ENCODE assay signal across 18 cellular contexts in the genomic region with DNA sequence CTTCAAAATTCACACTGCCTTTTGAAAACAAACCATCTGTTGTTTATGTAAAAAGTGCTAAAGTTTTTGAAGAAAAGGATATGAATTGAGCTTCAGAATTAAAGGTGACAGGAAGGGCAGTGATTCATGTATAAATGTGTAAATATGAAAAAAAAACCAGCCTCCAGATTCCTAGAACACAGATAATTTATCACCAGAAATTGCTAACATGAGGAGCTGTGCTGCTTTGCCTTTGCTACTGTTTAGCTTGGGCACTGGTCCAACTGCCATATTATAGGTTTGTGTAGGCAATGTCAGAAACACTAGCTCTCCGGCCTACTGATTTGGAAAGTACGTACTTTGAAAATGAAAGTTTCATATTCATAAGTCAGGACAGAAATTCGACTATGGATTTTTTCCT.
DNase-seq lines count a peak whose midpoint lies in the region; ATAC-seq and TF ChIP-seq lines count a peak whose summit lies in the region.
"Had no signal": no experiment of that assay in that cellular context is flagged by ENCODE, and none has a peak within 500 bp of the region (broad histone marks: within the 10 kb centered on the region; RNA-seq: fewer than 3 reads in every experiment).

No MANE protein-coding gene starts in this region.

- no peaks in the 10 kb centered on the region for H3K36me3 ChIP-seq in mesenchymal stem cell (ENCODE audit: control insufficient read depth in 1 of 2, insufficient read depth in 2 of 2, low read depth in 1 of 2, low read length in 2 of 2)
- H3K36me3 ChIP-seq: BLaER1, gastrocnemius medialis had no signal

- no peak overlapping the region for H3K4me3 Mint-ChIP-seq in activated CD8-positive, alpha-beta T cell treated with anti-CD3 and anti-CD28 coated beads for 36 hours
- H3K4me3 Mint-ChIP-seq: activated B cell treated with CpG ODN at 0.5 μM for 24 hours; activated naive CD8-positive, alpha-beta T cell treated with anti-CD3 and anti-CD28 coated beads, Interleukin-2, amount 10 ng/mL, durations not matched to agents 7 days and 5 days; dendritic cell treated with granulocyte-macrophage colony-stimulating factor and Interleukin-4, amounts not matched to agents 40 ng/mL and 50 ng/mL, for 4 days; naive B cell; stimulated activated memory B cell treated with anti-CD40 and anti-IgM and Interleukin-4, amounts not matched to agents 10 μg/mL and 1 μg/mL and 100 μg/mL, for 72 hours had no signal

- H3K4ac ChIP-seq in mesenchymal stem cell (ENCODE audit: low read depth in 1 of 2, low read length in 2 of 2): no peak overlapping the region

- no peak overlapping the region for H3K23ac ChIP-seq in mesenchymal stem cell (ENCODE audit: low read length in 2 of 2)

- H3K27me3 ChIP-seq in mesenchymal stem cell (ENCODE audit: control insufficient read depth in 1 of 2, insufficient read depth in 1 of 2, low read length in 2 of 2): no peaks in the 10 kb centered on the region
- H3K27me3 ChIP-seq: BLaER1, gastrocnemius medialis had no signal

- H3K9ac ChIP-seq in mesenchymal stem cell (ENCODE audit: low read length): peak overlapping the region; percentile 20
- H3K9ac ChIP-seq: BLaER1 had no signal

- H2AK5ac ChIP-seq in mesenchymal stem cell (ENCODE audit: low read length, severe bottlenecking): no peak overlapping the region

- H3K36me3 Mint-ChIP-seq in activated CD8-positive, alpha-beta T cell treated with anti-CD3 and anti-CD28 coated beads for 36 hours (ENCODE audit: low read depth): no peaks in the 10 kb centered on the region
- H3K36me3 Mint-ChIP-seq: activated naive CD8-positive, alpha-beta T cell treated with anti-CD3 and anti-CD28 coated beads, Interleukin-2, amount 10 ng/mL, durations not matched to agents 7 days and 5 days; naive B cell; stimulated activated memory B cell treated with anti-CD40 and anti-IgM and Interleukin-4, amounts not matched to agents 10 μg/mL and 1 μg/mL and 100 μg/mL, for 72 hours had no signal

- peaks cover 2% of the 10 kb centered on the region for H3K4me1 ChIP-seq in mesenchymal stem cell (ENCODE audit: control insufficient read depth, insufficient read depth, low read depth, low read length)
- H3K4me1 ChIP-seq: BLaER1, gastrocnemius medialis had no signal

- H4K8ac ChIP-seq in mesenchymal stem cell (ENCODE audit: low read length): no peak overlapping the region

- no peak overlapping the region for H2AFZ ChIP-seq in mesenchymal stem cell (ENCODE audit: low read depth, low read length)

- H4K91ac ChIP-seq in mesenchymal stem cell (ENCODE audit: low read length): no peak overlapping the region

- 85% methylated on average over 2 of the region's 3 CpGs for WGBS in mesenchymal stem cell

- no peaks in the 10 kb centered on the region for H3K4me1 Mint-ChIP-seq in activated CD8-positive, alpha-beta T cell treated with anti-CD3 and anti-CD28 coated beads for 36 hours (ENCODE audit: low read depth)
- H3K4me1 Mint-ChIP-seq: activated B cell treated with CpG ODN at 0.5 μM for 24 hours; activated naive CD8-positive, alpha-beta T cell treated with anti-CD3 and anti-CD28 coated beads, Interleukin-2, amount 10 ng/mL, durations not matched to agents 7 days and 5 days; naive B cell; stimulated activated memory B cell treated with anti-CD40 and anti-IgM and Interleukin-4, amounts not matched to agents 10 μg/mL and 1 μg/mL and 100 μg/mL, for 72 hours had no signal

- H3K18ac ChIP-seq in mesenchymal stem cell (ENCODE audit: low read depth in 1 of 2, low read length in 2 of 2): no peak overlapping the region

- no peak overlapping the region for H2BK120ac ChIP-seq in mesenchymal stem cell (ENCODE audit: low read depth, low read length)

- intact Hi-C loops in activated CD8-positive, alpha-beta T cell treated with anti-CD3 and anti-CD28 coated beads for 36 hours (cut with micrococcal nuclease): no loop called here

- H3K9me3 ChIP-seq in mesenchymal stem cell (ENCODE audit: control insufficient read depth, low read length): no peaks in the 10 kb centered on the region
- H3K9me3 ChIP-seq: BLaER1, gastrocnemius medialis had no signal

- no peak overlapping the region for H3K27ac ChIP-seq in mesenchymal stem cell (ENCODE audit: low read length, poor library complexity, severe bottlenecking)
- no peak overlapping the region for H3K27ac ChIP-seq in coronary artery
- H3K27ac ChIP-seq: BLaER1, gastrocnemius medialis had no signal

- H3K79me1 ChIP-seq in mesenchymal stem cell (replicated peaks; ENCODE audit: low read length, poor library complexity, severe bottlenecking): no peaks in the 10 kb centered on the region

- no peak overlapping the region for H2BK5ac ChIP-seq in mesenchymal stem cell (ENCODE audit: low read depth, low read length, poor library complexity, severe bottlenecking)

- H3K27ac Mint-ChIP-seq in activated CD8-positive, alpha-beta T cell treated with anti-CD3 and anti-CD28 coated beads for 36 hours: no peak overlapping the region
- H3K27ac Mint-ChIP-seq: activated B cell treated with CpG ODN at 0.5 μM for 24 hours; activated naive CD8-positive, alpha-beta T cell treated with anti-CD3 and anti-CD28 coated beads, Interleukin-2, amount 10 ng/mL, durations not matched to agents 7 days and 5 days; dendritic cell treated with granulocyte-macrophage colony-stimulating factor and Interleukin-4, amounts not matched to agents 40 ng/mL and 50 ng/mL, for 4 days; naive B cell; stimulated activated memory B cell treated with anti-CD40 and anti-IgM and Interleukin-4, amounts not matched to agents 10 μg/mL and 1 μg/mL and 100 μg/mL, for 72 hours had no signal

- H3K9me3 Mint-ChIP-seq in activated CD8-positive, alpha-beta T cell treated with anti-CD3 and anti-CD28 coated beads for 36 hours: no peaks in the 10 kb centered on the region

- ATAC-seq in activated CD8-positive, alpha-beta T cell treated with anti-CD3 and anti-CD28 coated beads for 36 hours: no peak
- no peak for ATAC-seq in GM21529 (IDR thresholded peaks at IDR 0.05; ENCODE audit: unreplicated experiment)
- no peak for ATAC-seq in HG03108 (IDR thresholded peaks at IDR 0.05; ENCODE audit: unreplicated experiment)
- ATAC-seq: gastrocnemius medialis; stimulated activated memory B cell treated with anti-CD40 and anti-IgM and Interleukin-4, amounts not matched to agents 10 μg/mL and 1 μg/mL and 100 μg/mL, for 72 hours had no signal

- CTCF ChIA-PET in activated CD8-positive, alpha-beta T cell treated with anti-CD3 and anti-CD28 coated beads for 36 hours (lab: Charles Lee): no interaction called here

- H3K27me3 Mint-ChIP-seq in activated CD8-positive, alpha-beta T cell treated with anti-CD3 and anti-CD28 coated beads for 36 hours: no peaks in the 10 kb centered on the region
- H3K27me3 Mint-ChIP-seq: activated naive CD8-positive, alpha-beta T cell treated with anti-CD3 and anti-CD28 coated beads, Interleukin-2, amount 10 ng/mL, durations not matched to agents 7 days and 5 days; dendritic cell treated with granulocyte-macrophage colony-stimulating factor and Interleukin-4, amounts not matched to agents 40 ng/mL and 50 ng/mL, for 4 days; naive B cell; stimulated activated memory B cell treated with anti-CD40 and anti-IgM and Interleukin-4, amounts not matched to agents 10 μg/mL and 1 μg/mL and 100 μg/mL, for 72 hours had no signal

- no peak overlapping the region for H2BK15ac ChIP-seq in mesenchymal stem cell (ENCODE audit: low read depth, poor library complexity, severe bottlenecking)

- H3K4me3 ChIP-seq in choroid plexus epithelial cell (ENCODE audit: low read depth, low read length) (no peak overlapping the region), mesenchymal stem cell (ENCODE audit: insufficient read depth in 1 of 2, low read depth in 1 of 2, low read length in 2 of 2) (no peak overlapping the region), coronary artery (no peak overlapping the region)
- H3K4me3 ChIP-seq: BLaER1, gastrocnemius medialis had no signal

- TF ChIP-seq CTCF in choroid plexus epithelial cell (conservative IDR thresholded peaks at IDR 0.05; ENCODE audit: low read depth, low read length): no peak
- TF ChIP-seq CTCF in activated CD8-positive, alpha-beta T cell treated with anti-CD3 and anti-CD28 coated beads for 36 hours (IDR thresholded peaks at IDR 0.05): no peak
- no peak for TF ChIP-seq CTCF in coronary artery (IDR thresholded peaks at IDR 0.05)

- no peak overlapping the region for H3K4me2 ChIP-seq in mesenchymal stem cell (ENCODE audit: low read length, poor library complexity, severe bottlenecking)
- H3K4me2 ChIP-seq: BLaER1 had no signal

- DNase-seq in Daoy (ENCODE audit: low read depth): peak; percentile 50
- peak; percentile 58 to 65 for DNase-seq in NCI-H2081 (lab: John Stamatoyannopoulos, UW)
- peak; percentile 73 for DNase-seq in choroid plexus epithelial cell (ENCODE audit: low read depth)
- no peak for DNase-seq in mesenchymal stem cell
- DNase-seq in activated CD8-positive, alpha-beta T cell treated with anti-CD3 and anti-CD28 coated beads for 36 hours: no peak
- no peak for DNase-seq in coronary artery (ENCODE audit: low spot score)
- DNase-seq: activated B cell treated with CpG ODN at 0.5 μM for 24 hours; activated naive CD8-positive, alpha-beta T cell treated with anti-CD3 and anti-CD28 coated beads, Interleukin-2, amount 10 ng/mL, durations not matched to agents 7 days and 5 days; gastrocnemius medialis; Karpas-422; naive B cell; NCI-H2029 treated with DMSO at 0.1 percent for 48 hours; stimulated activated CD4-positive, alpha-beta T cell treated with anti-CD3 and anti-CD28 coated beads, Interleukin-4, amount 100 ng/mL, for 4 hours had no signal

- H3K14ac ChIP-seq in mesenchymal stem cell (ENCODE audit: low read length in 2 of 2): no peak overlapping the region

- POLR2A ChIA-PET in activated CD8-positive, alpha-beta T cell treated with anti-CD3 and anti-CD28 coated beads for 36 hours (lab: Charles Lee): no interaction called here

- no peak overlapping the region for H2BK12ac ChIP-seq in mesenchymal stem cell (ENCODE audit: low read length in 2 of 2)

Comparison
In these comparisons a context has a peak if more than half of its experiments do, and no peak if none do; other contexts are left out.
1. DNase-seq: peak in Daoy (single experiment), NCI-H2081 (2 of 2) and choroid plexus epithelial cell (single experiment); none in mesenchymal stem cell (single experiment), activated CD8-positive, alpha-beta T cell treated with anti-CD3 and anti-CD28 coated beads for 36 hours (single experiment) and coronary artery (single experiment).